1 cellular context compared by ENCODE assay signal in the genomic region with DNA sequence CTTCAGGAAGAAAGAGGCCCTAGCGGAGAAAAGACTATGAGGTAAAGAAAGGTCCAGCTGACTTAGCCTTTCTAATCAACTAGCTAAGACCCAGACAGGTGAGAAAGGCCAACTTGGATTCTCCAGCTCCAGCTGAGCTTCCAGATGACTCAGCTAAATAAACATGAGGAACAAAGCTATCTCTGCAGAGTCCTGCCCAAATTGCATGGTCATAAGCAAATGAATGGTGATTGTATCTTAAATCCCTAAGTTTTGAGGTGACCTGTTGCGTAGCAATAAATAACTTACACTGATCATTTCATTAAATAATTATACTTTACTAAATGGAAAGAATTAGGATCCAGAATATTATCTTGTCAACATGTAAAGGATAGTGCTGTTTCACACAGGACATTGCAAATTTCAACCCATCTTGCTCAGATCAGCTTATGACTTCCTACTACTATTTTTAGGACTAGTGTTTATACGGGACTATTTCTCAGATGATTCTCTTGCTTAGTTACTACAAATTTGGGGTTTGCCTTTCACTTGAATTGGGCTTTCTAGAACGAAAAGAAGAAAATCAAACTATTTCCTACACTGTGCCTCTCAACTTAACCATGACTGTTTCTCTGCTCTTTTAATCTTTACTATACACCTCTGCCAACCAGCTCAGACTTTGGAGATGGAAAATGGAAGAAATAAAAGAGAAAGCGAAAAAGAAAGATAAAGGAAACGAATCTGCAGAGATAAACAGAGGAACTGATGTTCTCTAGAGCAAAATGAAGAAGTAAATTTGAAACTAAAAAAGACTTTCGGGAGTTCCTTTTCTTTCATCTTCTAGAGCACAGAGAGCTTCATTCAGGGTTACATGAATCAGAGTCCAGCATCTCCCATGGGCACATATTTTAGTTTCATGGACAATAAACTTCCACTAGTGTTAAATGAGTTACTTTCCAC.
A peak's percentile ranks its signal among the peaks of the same experiment; 100 is the strongest.
TF ChIP-seq lines count a peak whose summit lies in the region.

No MANE protein-coding gene starts in this region.

TF ChIP-seq in HepG2, 621 proteins besides CTCF, POLR2A, EP300 and RAD21 (continued from another document):
- TF ChIP-seq, protein P1, sequence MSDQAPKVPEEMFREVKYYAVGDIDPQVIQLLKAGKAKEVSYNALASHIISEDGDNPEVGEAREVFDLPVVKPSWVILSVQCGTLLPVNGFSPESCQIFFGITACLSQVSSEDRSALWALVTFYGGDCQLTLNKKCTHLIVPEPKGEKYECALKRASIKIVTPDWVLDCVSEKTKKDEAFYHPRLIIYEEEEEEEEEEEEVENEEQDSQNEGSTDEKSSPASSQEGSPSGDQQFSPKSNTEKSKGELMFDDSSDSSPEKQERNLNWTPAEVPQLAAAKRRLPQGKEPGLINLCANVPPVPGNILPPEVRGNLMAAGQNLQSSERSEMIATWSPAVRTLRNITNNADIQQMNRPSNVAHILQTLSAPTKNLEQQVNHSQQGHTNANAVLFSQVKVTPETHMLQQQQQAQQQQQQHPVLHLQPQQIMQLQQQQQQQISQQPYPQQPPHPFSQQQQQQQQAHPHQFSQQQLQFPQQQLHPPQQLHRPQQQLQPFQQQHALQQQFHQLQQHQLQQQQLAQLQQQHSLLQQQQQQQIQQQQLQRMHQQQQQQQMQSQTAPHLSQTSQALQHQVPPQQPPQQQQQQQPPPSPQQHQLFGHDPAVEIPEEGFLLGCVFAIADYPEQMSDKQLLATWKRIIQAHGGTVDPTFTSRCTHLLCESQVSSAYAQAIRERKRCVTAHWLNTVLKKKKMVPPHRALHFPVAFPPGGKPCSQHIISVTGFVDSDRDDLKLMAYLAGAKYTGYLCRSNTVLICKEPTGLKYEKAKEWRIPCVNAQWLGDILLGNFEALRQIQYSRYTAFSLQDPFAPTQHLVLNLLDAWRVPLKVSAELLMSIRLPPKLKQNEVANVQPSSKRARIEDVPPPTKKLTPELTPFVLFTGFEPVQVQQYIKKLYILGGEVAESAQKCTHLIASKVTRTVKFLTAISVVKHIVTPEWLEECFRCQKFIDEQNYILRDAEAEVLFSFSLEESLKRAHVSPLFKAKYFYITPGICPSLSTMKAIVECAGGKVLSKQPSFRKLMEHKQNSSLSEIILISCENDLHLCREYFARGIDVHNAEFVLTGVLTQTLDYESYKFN (CRISPR knock-in tag; conservative IDR thresholded peaks at IDR 0.05): 0 out of 2 replicates have a peak, but pooled peaks have one; percentile 19
- TF ChIP-seq, protein P2, sequence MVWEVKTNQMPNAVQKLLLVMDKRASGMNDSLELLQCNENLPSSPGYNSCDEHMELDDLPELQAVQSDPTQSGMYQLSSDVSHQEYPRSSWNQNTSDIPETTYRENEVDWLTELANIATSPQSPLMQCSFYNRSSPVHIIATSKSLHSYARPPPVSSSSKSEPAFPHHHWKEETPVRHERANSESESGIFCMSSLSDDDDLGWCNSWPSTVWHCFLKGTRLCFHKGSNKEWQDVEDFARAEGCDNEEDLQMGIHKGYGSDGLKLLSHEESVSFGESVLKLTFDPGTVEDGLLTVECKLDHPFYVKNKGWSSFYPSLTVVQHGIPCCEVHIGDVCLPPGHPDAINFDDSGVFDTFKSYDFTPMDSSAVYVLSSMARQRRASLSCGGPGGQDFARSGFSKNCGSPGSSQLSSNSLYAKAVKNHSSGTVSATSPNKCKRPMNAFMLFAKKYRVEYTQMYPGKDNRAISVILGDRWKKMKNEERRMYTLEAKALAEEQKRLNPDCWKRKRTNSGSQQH (CRISPR knock-in tag; IDR thresholded peaks at IDR 0.05; ENCODE audit: low read depth): peak; percentile 54; the same call in 1 of the 2 replicates
- peak; percentile 60; the same call in 1 of the 2 replicates for TF ChIP-seq NFE2 (CRISPR knock-in tag; IDR thresholded peaks at IDR 0.05)
- TF ChIP-seq, protein P3, sequence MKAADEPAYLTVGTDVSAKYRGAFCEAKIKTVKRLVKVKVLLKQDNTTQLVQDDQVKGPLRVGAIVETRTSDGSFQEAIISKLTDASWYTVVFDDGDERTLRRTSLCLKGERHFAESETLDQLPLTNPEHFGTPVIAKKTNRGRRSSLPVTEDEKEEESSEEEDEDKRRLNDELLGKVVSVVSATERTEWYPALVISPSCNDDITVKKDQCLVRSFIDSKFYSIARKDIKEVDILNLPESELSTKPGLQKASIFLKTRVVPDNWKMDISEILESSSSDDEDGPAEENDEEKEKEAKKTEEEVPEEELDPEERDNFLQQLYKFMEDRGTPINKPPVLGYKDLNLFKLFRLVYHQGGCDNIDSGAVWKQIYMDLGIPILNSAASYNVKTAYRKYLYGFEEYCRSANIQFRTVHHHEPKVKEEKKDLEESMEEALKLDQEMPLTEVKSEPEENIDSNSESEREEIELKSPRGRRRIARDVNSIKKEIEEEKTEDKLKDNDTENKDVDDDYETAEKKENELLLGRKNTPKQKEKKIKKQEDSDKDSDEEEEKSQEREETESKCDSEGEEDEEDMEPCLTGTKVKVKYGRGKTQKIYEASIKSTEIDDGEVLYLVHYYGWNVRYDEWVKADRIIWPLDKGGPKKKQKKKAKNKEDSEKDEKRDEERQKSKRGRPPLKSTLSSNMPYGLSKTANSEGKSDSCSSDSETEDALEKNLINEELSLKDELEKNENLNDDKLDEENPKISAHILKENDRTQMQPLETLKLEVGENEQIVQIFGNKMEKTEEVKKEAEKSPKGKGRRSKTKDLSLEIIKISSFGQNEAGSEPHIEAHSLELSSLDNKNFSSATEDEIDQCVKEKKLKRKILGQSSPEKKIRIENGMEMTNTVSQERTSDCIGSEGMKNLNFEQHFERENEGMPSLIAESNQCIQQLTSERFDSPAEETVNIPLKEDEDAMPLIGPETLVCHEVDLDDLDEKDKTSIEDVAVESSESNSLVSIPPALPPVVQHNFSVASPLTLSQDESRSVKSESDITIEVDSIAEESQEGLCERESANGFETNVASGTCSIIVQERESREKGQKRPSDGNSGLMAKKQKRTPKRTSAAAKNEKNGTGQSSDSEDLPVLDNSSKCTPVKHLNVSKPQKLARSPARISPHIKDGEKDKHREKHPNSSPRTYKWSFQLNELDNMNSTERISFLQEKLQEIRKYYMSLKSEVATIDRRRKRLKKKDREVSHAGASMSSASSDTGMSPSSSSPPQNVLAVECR (CRISPR knock-in tag; IDR thresholded peaks at IDR 0.05; ENCODE audit: borderline replicate concordance): peak; percentile 28; the same call in 1 of the 2 replicates
- TF ChIP-seq ZNF781 (CRISPR knock-in tag; IDR thresholded peaks at IDR 0.05; ENCODE audit: borderline replicate concordance, not compliant biosample characterization): no peak
- TF ChIP-seq HNRNPL (IDR thresholded peaks at IDR 0.05; ENCODE audit: low read depth, low read length): no peak
- no peak for TF ChIP-seq ZSCAN22 (CRISPR knock-in tag; IDR thresholded peaks at IDR 0.05)
- TF ChIP-seq NCOR1 (IDR thresholded peaks at IDR 0.05; ENCODE audit: borderline replicate concordance, low read length): no peak
- TF ChIP-seq MAFF (IDR thresholded peaks at IDR 0.05; ENCODE audit: low read depth, low read length): peak; percentile 94
- peak; percentile 48; the same call in 1 of the 2 replicates for TF ChIP-seq SP5 (CRISPR knock-in tag; IDR thresholded peaks at IDR 0.05; ENCODE audit: borderline replicate concordance, low read depth)
- peak; percentile 67 for TF ChIP-seq GATAD2A (CRISPR knock-in tag; IDR thresholded peaks at IDR 0.05)
- TF ChIP-seq ZNF563 (CRISPR knock-in tag; IDR thresholded peaks at IDR 0.05): no peak
- TF ChIP-seq MAFK (conservative IDR thresholded peaks at IDR 0.05 in 1 of 2, IDR thresholded peaks at IDR 0.05 in 1 of 2; ENCODE audit: low read length in 2 of 2): peak; percentile 95 to 98
- TF ChIP-seq ZNF839 (CRISPR knock-in tag; IDR thresholded peaks at IDR 0.05; ENCODE audit: borderline replicate concordance): no peak
- peak; percentile 38; the same call in 1 of the 2 replicates for TF ChIP-seq FOXJ3 (CRISPR knock-in tag; IDR thresholded peaks at IDR 0.05; ENCODE audit: borderline replicate concordance)
- TF ChIP-seq PHF20 (CRISPR knock-in tag; IDR thresholded peaks at IDR 0.05): no peak
- no peak for TF ChIP-seq ZBTB1 (CRISPR knock-in tag; IDR thresholded peaks at IDR 0.05; ENCODE audit: borderline replicate concordance)
- no peak for TF ChIP-seq POLR2AphosphoS2 (IDR thresholded peaks at IDR 0.05; ENCODE audit: low read depth, low read length)
- TF ChIP-seq, protein P4, sequence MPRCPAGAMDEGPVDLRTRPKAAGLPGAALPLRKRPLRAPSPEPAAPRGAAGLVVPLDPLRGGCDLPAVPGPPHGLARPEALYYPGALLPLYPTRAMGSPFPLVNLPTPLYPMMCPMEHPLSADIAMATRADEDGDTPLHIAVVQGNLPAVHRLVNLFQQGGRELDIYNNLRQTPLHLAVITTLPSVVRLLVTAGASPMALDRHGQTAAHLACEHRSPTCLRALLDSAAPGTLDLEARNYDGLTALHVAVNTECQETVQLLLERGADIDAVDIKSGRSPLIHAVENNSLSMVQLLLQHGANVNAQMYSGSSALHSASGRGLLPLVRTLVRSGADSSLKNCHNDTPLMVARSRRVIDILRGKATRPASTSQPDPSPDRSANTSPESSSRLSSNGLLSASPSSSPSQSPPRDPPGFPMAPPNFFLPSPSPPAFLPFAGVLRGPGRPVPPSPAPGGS (CRISPR knock-in tag; IDR thresholded peaks at IDR 0.05): no peak
- TF ChIP-seq RXRA (CRISPR knock-in tag; IDR thresholded peaks at IDR 0.05): no peak
- TF ChIP-seq, protein P5, sequence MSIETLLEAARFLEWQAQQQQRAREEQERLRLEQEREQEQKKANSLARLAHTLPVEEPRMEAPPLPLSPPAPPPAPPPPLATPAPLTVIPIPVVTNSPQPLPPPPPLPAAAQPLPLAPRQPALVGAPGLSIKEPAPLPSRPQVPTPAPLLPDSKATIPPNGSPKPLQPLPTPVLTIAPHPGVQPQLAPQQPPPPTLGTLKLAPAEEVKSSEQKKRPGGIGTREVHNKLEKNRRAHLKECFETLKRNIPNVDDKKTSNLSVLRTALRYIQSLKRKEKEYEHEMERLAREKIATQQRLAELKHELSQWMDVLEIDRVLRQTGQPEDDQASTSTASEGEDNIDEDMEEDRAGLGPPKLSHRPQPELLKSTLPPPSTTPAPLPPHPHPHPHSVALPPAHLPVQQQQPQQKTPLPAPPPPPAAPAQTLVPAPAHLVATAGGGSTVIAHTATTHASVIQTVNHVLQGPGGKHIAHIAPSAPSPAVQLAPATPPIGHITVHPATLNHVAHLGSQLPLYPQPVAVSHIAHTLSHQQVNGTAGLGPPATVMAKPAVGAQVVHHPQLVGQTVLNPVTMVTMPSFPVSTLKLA (IDR thresholded peaks at IDR 0.05): no peak
- peak; percentile 74 for TF ChIP-seq MAFG (CRISPR knock-in tag; IDR thresholded peaks at IDR 0.05)
